In genomic region chr5:162289489-162289888, GRCh38 we compare ENCODE assay signal across 34 cellular contexts.
DNase-seq lines count a peak whose midpoint lies in the region; ATAC-seq, FAIRE-seq and TF ChIP-seq lines count a peak whose summit lies in the region.
"Had no signal": no experiment of that assay in that cellular context is flagged by ENCODE, and none has a peak within 500 bp of the region (broad histone marks: within the 10 kb centered on the region; RNA-seq: fewer than 3 reads in every experiment).

No MANE protein-coding gene starts in this region.

- CTCF ChIA-PET in MCF 10A (lab: Yijun Ruan, JAX) (interaction anchor here (0.6 to 1.5 kb wide), 4 partner anchors 34 to 1060 kb away, joined by 3 to 4 read pairs (median 4); no protein-coding TSS in a partner anchor), mammary epithelial cell (lab: Charles Lee; ENCODE audit: low non-redundant PET) (no interaction called here)
- CTCF ChIA-PET in activated naive CD4-positive, alpha-beta T cell treated with anti-CD3 and anti-CD28 coated beads for 36 hours (lab: Charles Lee) = no interaction called here

- no peaks in the 10 kb centered on the region for H3K27me3 ChIP-seq in mammary epithelial cell (ENCODE audit: insufficient read depth, low read length)
- H3K27me3 ChIP-seq: cardiac muscle cell, colonic mucosa, MG63, SJSA1, vagina had no signal

- no peak overlapping the region for H3K9ac ChIP-seq in mammary epithelial cell (ENCODE audit: insufficient read depth, low read length)

- intact Hi-C loops in MCF 10A (cut with micrococcal nuclease) (no loop called here), mammary epithelial cell (cut with micrococcal nuclease) (no loop called here)
- intact Hi-C loops in activated naive CD4-positive, alpha-beta T cell treated with anti-CD3 and anti-CD28 coated beads for 36 hours (cut with micrococcal nuclease) = no loop called here
- intact Hi-C loops in activated T-helper 2 cell treated with anti-CD3 and anti-CD28 coated beads, Interferon-gamma antibody, Interleukin-2, Interleukin-4, amounts not matched to agents 10 μg/mL and 5 μg/mL and 100 μg/mL, durations not matched to agents 14 hours and 24 hours and 36 hours (cut with micrococcal nuclease) = no loop called here

- no peak overlapping the region for H3K4me2 ChIP-seq in mammary epithelial cell (ENCODE audit: insufficient read depth, low read depth, low read length)

- H3K36me3 ChIP-seq in mammary epithelial cell (ENCODE audit: insufficient read depth, low read length) = no peaks in the 10 kb centered on the region
- H3K36me3 ChIP-seq: cardiac muscle cell, colonic mucosa, MG63, SJSA1, vagina had no signal

- no peaks in the 10 kb centered on the region for H3K9me3 Mint-ChIP-seq in MCF 10A (ENCODE audit: unreplicated experiment)
- H3K9me3 Mint-ChIP-seq in activated naive CD4-positive, alpha-beta T cell treated with anti-CD3 and anti-CD28 coated beads for 36 hours = peaks cover 6% of the 10 kb centered on the region
- H3K9me3 Mint-ChIP-seq in activated T-helper 2 cell treated with anti-CD3 and anti-CD28 coated beads, Interferon-gamma antibody, Interleukin-2, Interleukin-4, amounts not matched to agents 10 μg/mL and 5 μg/mL and 100 μg/mL, durations not matched to agents 14 hours and 24 hours and 36 hours = peaks cover 10% of the 10 kb centered on the region
- H3K9me3 Mint-ChIP-seq: activated CD4-positive, alpha-beta memory T cell treated with anti-CD3 and anti-CD28 coated beads for 36 hours had no signal

- no peaks in the 10 kb centered on the region for H3K27me3 Mint-ChIP-seq in MCF 10A (ENCODE audit: insufficient read depth, unreplicated experiment)
- H3K27me3 Mint-ChIP-seq in activated naive CD4-positive, alpha-beta T cell treated with anti-CD3 and anti-CD28 coated beads for 36 hours (ENCODE audit: low read depth) = no peaks in the 10 kb centered on the region
- H3K27me3 Mint-ChIP-seq in activated T-helper 2 cell treated with anti-CD3 and anti-CD28 coated beads, Interferon-gamma antibody, Interleukin-2, Interleukin-4, amounts not matched to agents 10 μg/mL and 5 μg/mL and 100 μg/mL, durations not matched to agents 14 hours and 24 hours and 36 hours (ENCODE audit: low read depth) = no peaks in the 10 kb centered on the region
- H3K27me3 Mint-ChIP-seq: activated CD4-positive, alpha-beta memory T cell treated with anti-CD3 and anti-CD28 coated beads for 36 hours; activated naive CD8-positive, alpha-beta T cell; activated T-helper 17 cell treated with anti-CD3 and anti-CD28 coated beads, Interleukin-2, amount 50 U/mL, for 72 hours; natural killer cell treated with Interleukin-12 subunit alpha and Interleukin-12 subunit beta and Interleukin-15 and Interleukin-18, amount 100 ng/mL, for 72 hours; stimulated activated naive CD8-positive, alpha-beta T cell treated with anti-CD3 and anti-CD28 coated beads, Interleukin-15, Interleukin-2, amounts not matched to agents 100 ng/mL and 50 ng/mL, for 24 hours had no signal

- dilution Hi-C loops in mammary epithelial cell (cut with HindIII; ENCODE audit: low sequenced_read_pairs) = no loop called here

- in situ Hi-C loops in mammary epithelial cell (cut with MboI; ENCODE audit: low sequenced_read_pairs in 2 of 2) = no loop called here

- DNase-seq in MCF 10A (ENCODE audit: unreplicated experiment) = peak; percentile 81
- no peak for DNase-seq in mammary epithelial cell
- peak; percentile 21 for DNase-seq in NOMO-1 treated with dmso at 0.1 percent for 144 hours (lab: John Stamatoyannopoulos, UW; ENCODE audit: unreplicated experiment)
- DNase-seq in activated naive CD4-positive, alpha-beta T cell treated with anti-CD3 and anti-CD28 coated beads for 36 hours = no peak
- DNase-seq in activated T-helper 2 cell treated with anti-CD3 and anti-CD28 coated beads, Interferon-gamma antibody, Interleukin-2, Interleukin-4, amounts not matched to agents 10 μg/mL and 5 μg/mL and 100 μg/mL, durations not matched to agents 14 hours and 24 hours and 36 hours (ENCODE audit: low spot score) = no peak
- no peak for DNase-seq in GM12892 (ENCODE audit: insufficient read length)
- no peak for DNase-seq in stimulated activated CD4-positive, alpha-beta T cell treated with anti-CD3 and anti-CD28 coated beads, Interleukin-12 subunit alpha, Interleukin-12 subunit beta, amount 100 ng/mL, for 4 hours
- DNase-seq: activated CD4-positive, alpha-beta memory T cell treated with anti-CD3 and anti-CD28 coated beads for 36 hours; activated CD8-positive, alpha-beta memory T cell treated with anti-CD3 and anti-CD28 coated beads, Interleukin-2, amount 50 U/mL, for 4 hours; aorta; CD8-positive, alpha-beta T cell; colonic mucosa; effector CD8-positive, alpha-beta T cell; H9; head of caudate nucleus; MG63; NCI-H146; NCI-H510A; T-helper 1 cell had no signal

- peaks cover 5% of the 10 kb centered on the region for H3K4me1 Mint-ChIP-seq in MCF 10A (ENCODE audit: insufficient read depth, unreplicated experiment)
- H3K4me1 Mint-ChIP-seq in activated naive CD4-positive, alpha-beta T cell treated with anti-CD3 and anti-CD28 coated beads for 36 hours (ENCODE audit: low read depth) = no peaks in the 10 kb centered on the region
- no peaks in the 10 kb centered on the region for H3K4me1 Mint-ChIP-seq in activated T-helper 2 cell treated with anti-CD3 and anti-CD28 coated beads, Interferon-gamma antibody, Interleukin-2, Interleukin-4, amounts not matched to agents 10 μg/mL and 5 μg/mL and 100 μg/mL, durations not matched to agents 14 hours and 24 hours and 36 hours (ENCODE audit: low read depth)
- H3K4me1 Mint-ChIP-seq: activated T-helper 17 cell treated with anti-CD3 and anti-CD28 coated beads, Interleukin-2, amount 50 U/mL, for 72 hours had no signal

- POLR2A ChIA-PET in MCF 10A (lab: Yijun Ruan, JAX) = interaction anchor here (0.6 to 1.4 kb wide), 3 partner anchors 34 to 159 kb away, joined by 3 to 4 read pairs (median 3); no protein-coding TSS in a partner anchor

- H3K4me3 ChIP-seq in mammary epithelial cell (replicated peaks in 1 of 3; ENCODE audit: insufficient read depth in 1 of 3, low read depth in 2 of 3, low read length in 3 of 3) = no peak overlapping the region
- H3K4me3 ChIP-seq: cardiac muscle cell, colonic mucosa, K562, MG63, SJSA1, vagina had no signal

- TF ChIP-seq POLR2A in GM12892 (IDR thresholded peaks at IDR 0.05; ENCODE audit: low read depth, low read length) = no peak

- H4K20me1 ChIP-seq in mammary epithelial cell (ENCODE audit: insufficient read depth, low read length) = no peaks in the 10 kb centered on the region

- WGBS in mammary epithelial cell (ENCODE audit: low coverage, missing lambda C conversion rate) = 0% methylated on average over 2 of the region's 2 CpGs

- H3K36me3 Mint-ChIP-seq in MCF 10A (ENCODE audit: insufficient read depth, unreplicated experiment) = peaks cover 5% of the 10 kb centered on the region
- H3K36me3 Mint-ChIP-seq in activated naive CD4-positive, alpha-beta T cell treated with anti-CD3 and anti-CD28 coated beads for 36 hours (ENCODE audit: low read depth) = no peaks in the 10 kb centered on the region
- H3K36me3 Mint-ChIP-seq in activated T-helper 2 cell treated with anti-CD3 and anti-CD28 coated beads, Interferon-gamma antibody, Interleukin-2, Interleukin-4, amounts not matched to agents 10 μg/mL and 5 μg/mL and 100 μg/mL, durations not matched to agents 14 hours and 24 hours and 36 hours (ENCODE audit: low read depth) = no peaks in the 10 kb centered on the region
- H3K36me3 Mint-ChIP-seq: activated CD4-positive, alpha-beta memory T cell treated with anti-CD3 and anti-CD28 coated beads for 36 hours; activated naive CD8-positive, alpha-beta T cell; CD8-positive, alpha-beta T cell had no signal

- no peaks in the 10 kb centered on the region for H3K9me3 ChIP-seq in mammary epithelial cell (replicated peaks; ENCODE audit: insufficient read depth, low read length)
- H3K9me3 ChIP-seq: colonic mucosa, MG63, vagina had no signal

- BruUV-seq in MCF 10A (replicated peaks; lab: Mats Ljungman, UMichigan) (no TSS peak), mammary epithelial cell (replicated peaks; lab: Mats Ljungman, UMichigan) (no TSS peak)

- no peaks in the 10 kb centered on the region for H3K79me2 ChIP-seq in mammary epithelial cell (ENCODE audit: insufficient read depth, low read length)

- H3K27ac Mint-ChIP-seq in MCF 10A (ENCODE audit: low read depth, unreplicated experiment) = no peak overlapping the region
- no peak overlapping the region for H3K27ac Mint-ChIP-seq in activated naive CD4-positive, alpha-beta T cell treated with anti-CD3 and anti-CD28 coated beads for 36 hours
- no peak overlapping the region for H3K27ac Mint-ChIP-seq in activated T-helper 2 cell treated with anti-CD3 and anti-CD28 coated beads, Interferon-gamma antibody, Interleukin-2, Interleukin-4, amounts not matched to agents 10 μg/mL and 5 μg/mL and 100 μg/mL, durations not matched to agents 14 hours and 24 hours and 36 hours
- H3K27ac Mint-ChIP-seq: activated CD4-positive, alpha-beta memory T cell treated with anti-CD3 and anti-CD28 coated beads for 36 hours; activated naive CD8-positive, alpha-beta T cell; activated T-helper 17 cell treated with anti-CD3 and anti-CD28 coated beads, Interleukin-2, amount 50 U/mL, for 72 hours; CD8-positive, alpha-beta T cell; H9; natural killer cell treated with Interleukin-12 subunit alpha and Interleukin-12 subunit beta and Interleukin-15 and Interleukin-18, amount 100 ng/mL, for 72 hours; stimulated activated naive CD8-positive, alpha-beta T cell treated with anti-CD3 and anti-CD28 coated beads, Interleukin-15, Interleukin-2, amounts not matched to agents 100 ng/mL and 50 ng/mL, for 24 hours had no signal

- no peaks in the 10 kb centered on the region for H3K4me1 ChIP-seq in mammary epithelial cell (ENCODE audit: insufficient read depth, low read length)
- H3K4me1 ChIP-seq: colonic mucosa, SJSA1, vagina had no signal

- H2AFZ ChIP-seq in mammary epithelial cell (ENCODE audit: low read depth, low read length) = no peak overlapping the region

- ATAC-seq in HG02798 (IDR thresholded peaks at IDR 0.05; ENCODE audit: poor library complexity, unreplicated experiment) = peak; percentile 58
- ATAC-seq: activated CD4-positive, CD25-positive, alpha-beta regulatory T cell treated with anti-CD3 and anti-CD28 coated beads, Interleukin-2, amount 50 U/mL, for 24 hours; activated T-helper 17 cell treated with anti-CD3 and anti-CD28 coated beads, Interleukin-2, amount 50 U/mL, for 72 hours; CD8-positive, alpha-beta T cell; K562 had no signal

- no peak overlapping the region for H3K4me3 Mint-ChIP-seq in MCF 10A (ENCODE audit: unreplicated experiment)
- no peak overlapping the region for H3K4me3 Mint-ChIP-seq in activated naive CD4-positive, alpha-beta T cell treated with anti-CD3 and anti-CD28 coated beads for 36 hours
- no peak overlapping the region for H3K4me3 Mint-ChIP-seq in activated T-helper 2 cell treated with anti-CD3 and anti-CD28 coated beads, Interferon-gamma antibody, Interleukin-2, Interleukin-4, amounts not matched to agents 10 μg/mL and 5 μg/mL and 100 μg/mL, durations not matched to agents 14 hours and 24 hours and 36 hours (ENCODE audit: low read depth)
- H3K4me3 Mint-ChIP-seq: activated CD4-positive, alpha-beta memory T cell treated with anti-CD3 and anti-CD28 coated beads for 36 hours; activated naive CD8-positive, alpha-beta T cell; activated T-helper 17 cell treated with anti-CD3 and anti-CD28 coated beads, Interleukin-2, amount 50 U/mL, for 72 hours; CD8-positive, alpha-beta T cell; H9; natural killer cell treated with Interleukin-12 subunit alpha and Interleukin-12 subunit beta and Interleukin-15 and Interleukin-18, amount 100 ng/mL, for 72 hours; stimulated activated naive CD8-positive, alpha-beta T cell treated with anti-CD3 and anti-CD28 coated beads, Interleukin-15, Interleukin-2, amounts not matched to agents 100 ng/mL and 50 ng/mL, for 24 hours had no signal

- TF ChIP-seq CTCF in MCF 10A (IDR thresholded peaks at IDR 0.05; ENCODE audit: unreplicated experiment) (no peak), mammary epithelial cell (conservative IDR thresholded peaks at IDR 0.05 in 1 of 2, IDR thresholded peaks at IDR 0.05 in 1 of 2; ENCODE audit: extremely low read depth in 1 of 2, insufficient read depth in 1 of 2, low read depth in 1 of 2, low read length in 2 of 2) (no peak)

- H3K27ac ChIP-seq in mammary epithelial cell (ENCODE audit: insufficient read depth, low read depth, low read length) = no peak overlapping the region
- H3K27ac ChIP-seq: cardiac muscle cell, colonic mucosa, SJSA1, vagina had no signal

- no peak for FAIRE-seq in GM12892 (lab: Jason Lieb, UNC)
- FAIRE-seq: A204.1, HTR-8/SVneo, K562, keratinocyte, RCC 7860, TTC549 had no signal

Comparison
In these comparisons a context has a peak if more than half of its experiments do, and no peak if none do; other contexts are left out.
1. DNase-seq: peak in MCF 10A (single experiment) and NOMO-1 treated with dmso at 0.1 percent for 144 hours (single experiment); none in mammary epithelial cell (single experiment), activated naive CD4-positive, alpha-beta T cell treated with anti-CD3 and anti-CD28 coated beads for 36 hours (single experiment), activated T-helper 2 cell treated with anti-CD3 and anti-CD28 coated beads, Interferon-gamma antibody, Interleukin-2, Interleukin-4, amounts not matched to agents 10 μg/mL and 5 μg/mL and 100 μg/mL, durations not matched to agents 14 hours and 24 hours and 36 hours (single experiment), GM12892 (single experiment) and stimulated activated CD4-positive, alpha-beta T cell treated with anti-CD3 and anti-CD28 coated beads, Interleukin-12 subunit alpha, Interleukin-12 subunit beta, amount 100 ng/mL, for 4 hours (single experiment).